12 cellular contexts compared by ENCODE assay signal in the genomic region with DNA sequence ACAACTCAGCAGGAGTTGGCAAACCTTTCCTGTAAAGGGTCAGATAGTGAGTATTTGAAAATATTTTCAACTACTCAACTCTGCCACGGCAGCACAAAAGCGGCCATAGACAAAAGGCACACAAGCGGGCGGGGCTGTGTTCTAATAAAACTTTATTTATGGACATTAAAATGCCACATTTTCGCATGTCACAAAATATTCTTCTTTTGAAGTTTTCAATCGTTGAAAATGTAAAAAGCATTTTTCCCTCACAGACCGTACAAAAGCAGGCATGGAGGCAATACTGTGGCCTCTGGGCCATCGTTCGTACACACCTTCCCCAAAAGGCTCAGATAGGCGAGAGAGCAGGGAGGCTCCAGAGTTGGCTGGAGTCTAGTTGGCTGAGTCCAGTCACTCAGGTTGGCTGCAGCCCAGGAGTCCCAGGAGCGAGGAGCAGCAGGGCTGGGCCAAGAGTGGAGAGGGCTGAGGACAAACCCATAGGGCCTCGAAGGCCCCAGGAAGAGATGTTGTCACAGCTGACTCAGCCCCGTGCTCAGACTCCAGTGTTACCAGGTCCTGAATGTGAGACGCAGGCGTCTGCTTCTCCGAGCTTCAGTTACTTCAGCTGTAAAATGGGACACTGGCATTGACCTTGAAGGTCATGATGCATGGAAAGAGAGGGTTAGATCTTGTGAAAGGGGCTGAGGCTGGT. TPM values are rescaled to one million over a fixed set of nuclear protein-coding genes. Genes with fewer than 3 reads are reported as not detected.
DNase-seq lines count a peak whose midpoint lies in the region; ATAC-seq and TF ChIP-seq lines count a peak whose summit lies in the region.
"Had no signal": no experiment of that assay in that cellular context is flagged by ENCODE, and none has a peak within 500 bp of the region (broad histone marks: within the 10 kb centered on the region; RNA-seq: fewer than 3 reads in every experiment).

No MANE protein-coding gene starts in this region.

- DNase-seq in EL, result peak; percentile 80
- peak; percentile 11 for DNase-seq in OCI-M1 (lab: John Stamatoyannopoulos, UW)
- peak; percentile 64 for DNase-seq in prostate gland (ENCODE audit: low spot score)
- no peak for DNase-seq in SK-N-DZ (ENCODE audit: low spot score)
- no peak for DNase-seq in NCI-H187 (lab: John Stamatoyannopoulos, UW)
- DNase-seq in activated T-cell treated with anti-CD3 and anti-CD28 coated beads, Interleukin-2, amount 50 U/mL, for 4 hours, result no peak
- DNase-seq: activated T-cell treated with anti-CD3 and anti-CD28 coated beads, Interleukin-2, amount 50 U/mL, for 72 hours; dermis blood vessel endothelial cell; nephron progenitor cell had no signal

- H3K4me3 Mint-ChIP-seq in activated T-cell treated with anti-CD3 and anti-CD28 coated beads, Interleukin-2, amount 50 U/mL, for 4 hours, result no peak overlapping the region
- H3K4me3 Mint-ChIP-seq: activated T-cell treated with anti-CD3 and anti-CD28 coated beads, Interleukin-2, amount 50 U/mL, for 72 hours; nephron progenitor cell had no signal

- H3K4me3 ChIP-seq in esophagus (ENCODE audit: low read depth in 1 of 2, low read length in 2 of 2) (no peak overlapping the region), prostate gland (no peak overlapping the region)
- H3K4me3 ChIP-seq: GM12878 had no signal

- H3K36me3 ChIP-seq in esophagus (ENCODE audit: control insufficient read depth in 2 of 2, insufficient read depth in 2 of 2, low read length in 1 of 2) (no peaks in the 10 kb centered on the region), prostate gland (no peaks in the 10 kb centered on the region)

- intact Hi-C loops in prostate gland (cut with DNase I), result no loop called here

- TF ChIP-seq POLR2A in prostate gland (IDR thresholded peaks at IDR 0.05), result peak; percentile 38

- no peaks in the 10 kb centered on the region for H3K27me3 ChIP-seq in esophagus (ENCODE audit: control insufficient read depth in 1 of 2, insufficient read depth in 2 of 2, low read length in 2 of 2)
- no peaks in the 10 kb centered on the region for H3K27me3 ChIP-seq in prostate gland (replicated peaks; ENCODE audit: insufficient read depth)

- H3K27me3 Mint-ChIP-seq in activated T-cell treated with anti-CD3 and anti-CD28 coated beads, Interleukin-2, amount 50 U/mL, for 4 hours (ENCODE audit: low read depth), result no peaks in the 10 kb centered on the region

- H3K36me3 Mint-ChIP-seq in activated T-cell treated with anti-CD3 and anti-CD28 coated beads, Interleukin-2, amount 50 U/mL, for 4 hours (ENCODE audit: insufficient read depth), result no peaks in the 10 kb centered on the region

- WGBS in esophagus, 2 donors, result 61 to 69% methylated on average over 16 of the region's 16 CpGs
- 54% methylated on average over 16 of the region's 16 CpGs for WGBS in prostate gland

- peak overlapping the region; percentile 52 to 89 for H3K27ac ChIP-seq in esophagus (ENCODE audit: low read depth in 2 of 2, low read length in 1 of 2)
- no peak overlapping the region for H3K27ac ChIP-seq in prostate gland

- no peak for ATAC-seq in GM21723 (IDR thresholded peaks at IDR 0.05; ENCODE audit: unreplicated experiment)
- ATAC-seq in activated T-cell treated with anti-CD3 and anti-CD28 coated beads, Interleukin-2, amount 50 U/mL, for 4 hours, result no peak
- ATAC-seq: activated T-cell treated with anti-CD3 and anti-CD28 coated beads, Interleukin-2, amount 50 U/mL, for 72 hours; GM12878 had no signal

- H3K9me3 ChIP-seq in esophagus (ENCODE audit: control insufficient read depth in 2 of 2, insufficient read depth in 1 of 2, low read depth in 1 of 2, low read length in 1 of 2), result no peaks in the 10 kb centered on the region
- no peaks in the 10 kb centered on the region for H3K9me3 ChIP-seq in prostate gland

- no peaks in the 10 kb centered on the region for H3K9me3 Mint-ChIP-seq in activated T-cell treated with anti-CD3 and anti-CD28 coated beads, Interleukin-2, amount 50 U/mL, for 4 hours
- H3K9me3 Mint-ChIP-seq: activated T-cell treated with anti-CD3 and anti-CD28 coated beads, Interleukin-2, amount 50 U/mL, for 72 hours; nephron progenitor cell had no signal

- peaks cover 6 to 38% of the 10 kb centered on the region in 2 donors for H3K4me1 ChIP-seq in esophagus (ENCODE audit: control insufficient read depth in 2 of 2, insufficient read depth in 2 of 2, low read length in 1 of 2)
- peaks cover 3% of the 10 kb centered on the region for H3K4me1 ChIP-seq in prostate gland (replicated peaks)

- no peaks in the 10 kb centered on the region for H3K4me1 Mint-ChIP-seq in activated T-cell treated with anti-CD3 and anti-CD28 coated beads, Interleukin-2, amount 50 U/mL, for 4 hours (ENCODE audit: low read depth)

- no peak for TF ChIP-seq CTCF in prostate gland (IDR thresholded peaks at IDR 0.05)

RNA-seq across cellular contexts. Expression of a gene that starts 42.5 kb away (rescaled TPM):
- 100 to 1,000 TPM; 239 to 334 TPM for polyA plus RNA-seq in esophagus
- total RNA-seq in prostate gland, result 100 to 1,000 TPM; 103 to 167 TPM
- polyA plus RNA-seq in SK-N-DZ (2014; cell fraction: cytosol; rRNA removed), result 29.4 and 29.8 TPM in 2 replicates
- 14.4 and 15.9 TPM in 2 replicates for polyA plus RNA-seq in SK-N-DZ (2014; cell fraction: nucleus; rRNA removed)
- total RNA-seq in activated T-cell treated with anti-CD3 and anti-CD28 coated beads, Interleukin-2, amount 50 U/mL, for 4 hours, result under 1 TPM; 0.33 to 0.73 (median 0.66) TPM

Comparison
In these comparisons a context has a peak if more than half of its experiments do, and no peak if none do; other contexts are left out.
1. DNase-seq: peak in EL (single experiment), OCI-M1 (single experiment) and prostate gland (single experiment); none in SK-N-DZ (single experiment), NCI-H187 (0 of 2) and activated T-cell treated with anti-CD3 and anti-CD28 coated beads, Interleukin-2, amount 50 U/mL, for 4 hours (single experiment).
2. H3K27ac ChIP-seq: peak in esophagus (2 of 2); none in prostate gland (0 of 2).
3. RNA of a gene that starts 42.5 kb away (total RNA-seq): 103 to 167 TPM in prostate gland; 0.33 to 0.73 TPM in activated T-cell treated with anti-CD3 and anti-CD28 coated beads, Interleukin-2, amount 50 U/mL, for 4 hours; every median in the first group is over 10 times any median in the second.